ENCODE assay signal across 18 cellular contexts in genomic region chr21:41755258-41755933, GRCh38.
"Had no signal": no experiment of that assay in that cellular context is flagged by ENCODE, and none has a peak within 500 bp of the region (broad histone marks: within the 10 kb centered on the region; RNA-seq: fewer than 3 reads in every experiment).

No MANE protein-coding gene starts in this region.

- H3K27ac Mint-ChIP-seq: activated naive CD4-positive, alpha-beta T cell treated with anti-CD3 and anti-CD28 coated beads, Interleukin-2, amount 50 U/mL, for 24 hours; activated T-cell treated with anti-CD3 and anti-CD28 coated beads, Interleukin-2, amount 50 U/mL, for 72 hours; dendritic cell treated with granulocyte-macrophage colony-stimulating factor and Interleukin-4, amounts not matched to agents 40 ng/mL and 50 ng/mL, for 4 days; effector memory CD8-positive, alpha-beta T cell; mesothelial cell of epicardium; nephron; stimulated activated naive CD8-positive, alpha-beta T cell treated with anti-CD3 and anti-CD28 coated beads, Interleukin-15, Interleukin-2, amounts not matched to agents 100 ng/mL and 50 ng/mL, for 24 hours had no signal

- H3K36me3 ChIP-seq: prostate gland, right atrium auricular region, tibial nerve had no signal

- DNase-seq: activated CD4-positive, alpha-beta T cell treated with anti-CD3 and anti-CD28 coated beads, Interleukin-2, amount 50 U/mL, for 4 hours; activated effector memory CD4-positive, alpha-beta T cell treated with anti-CD3 and anti-CD28 coated beads, Interleukin-2, amount 50 U/mL, for 16 hours; activated T-cell treated with anti-CD3 and anti-CD28 coated beads, Interleukin-2, amount 50 U/mL, for 72 hours; effector memory CD8-positive, alpha-beta T cell; foreskin fibroblast; hypothalamus; occipital lobe; T-helper 2 cell; WERI-Rb-1 had no signal

- ATAC-seq: activated T-cell treated with anti-CD3 and anti-CD28 coated beads, Interleukin-2, amount 50 U/mL, for 72 hours; effector memory CD8-positive, alpha-beta T cell had no signal

- H3K4me3 Mint-ChIP-seq: activated naive CD4-positive, alpha-beta T cell treated with anti-CD3 and anti-CD28 coated beads, Interleukin-2, amount 50 U/mL, for 24 hours; activated T-cell treated with anti-CD3 and anti-CD28 coated beads, Interleukin-2, amount 50 U/mL, for 72 hours; dendritic cell treated with granulocyte-macrophage colony-stimulating factor and Interleukin-4, amounts not matched to agents 40 ng/mL and 50 ng/mL, for 4 days; effector memory CD8-positive, alpha-beta T cell; mesothelial cell of epicardium; nephron; stimulated activated naive CD8-positive, alpha-beta T cell treated with anti-CD3 and anti-CD28 coated beads, Interleukin-15, Interleukin-2, amounts not matched to agents 100 ng/mL and 50 ng/mL, for 24 hours had no signal

- H3K4me1 Mint-ChIP-seq: activated naive CD4-positive, alpha-beta T cell treated with anti-CD3 and anti-CD28 coated beads, Interleukin-2, amount 50 U/mL, for 24 hours had no signal

- H3K27ac ChIP-seq: prostate gland, right atrium auricular region, tibial nerve, WERI-Rb-1 had no signal

- H3K9me3 ChIP-seq: prostate gland, right atrium auricular region, tibial nerve had no signal

- H3K4me1 ChIP-seq: tibial nerve had no signal

- H3K27me3 ChIP-seq: right atrium auricular region had no signal

- H3K9me3 Mint-ChIP-seq: activated naive CD4-positive, alpha-beta T cell treated with anti-CD3 and anti-CD28 coated beads, Interleukin-2, amount 50 U/mL, for 24 hours; activated T-cell treated with anti-CD3 and anti-CD28 coated beads, Interleukin-2, amount 50 U/mL, for 72 hours; dendritic cell treated with granulocyte-macrophage colony-stimulating factor and Interleukin-4, amounts not matched to agents 40 ng/mL and 50 ng/mL, for 4 days; effector memory CD8-positive, alpha-beta T cell; mesothelial cell of epicardium; nephron; stimulated activated naive CD8-positive, alpha-beta T cell treated with anti-CD3 and anti-CD28 coated beads, Interleukin-15, Interleukin-2, amounts not matched to agents 100 ng/mL and 50 ng/mL, for 24 hours had no signal

- H3K36me3 Mint-ChIP-seq: activated naive CD4-positive, alpha-beta T cell treated with anti-CD3 and anti-CD28 coated beads, Interleukin-2, amount 50 U/mL, for 24 hours had no signal

- H3K4me3 ChIP-seq: lung, prostate gland, right atrium auricular region, tibial nerve had no signal
